8 cellular contexts compared by ENCODE assay signal in genomic region chr6:2760882-2761842, GRCh38. TPM values are rescaled to one million over a fixed set of nuclear protein-coding genes. Genes with fewer than 3 reads are reported as not detected.
DNase-seq lines count a peak whose midpoint lies in the region; ATAC-seq and TF ChIP-seq lines count a peak whose summit lies in the region.

No MANE protein-coding gene starts in this region.

- no peak for TF ChIP-seq POLR2A in IMR-90 (IDR thresholded peaks at IDR 0.05; ENCODE audit: low read depth, low read length)

- H3K23ac ChIP-seq in IMR-90 (ENCODE audit: low read depth, low read length): no peak overlapping the region; the same call in 1 of the 2 replicates

- intact Hi-C loops in CD4-positive, alpha-beta T cell (cut with DNase I, micrococcal nuclease): loop anchor here (1.0 to 10.0 kb wide), 8 partner anchors 23 to 1254 kb away; partner anchors contain the start of genes GMDS (in 1 of the 2), PSMG4 (in 1 of the 2), RIPK1 (in 1 of the 2) and SLC22A23 (in 1 of the 2)
- intact Hi-C loops in IMR-90 (cut with micrococcal nuclease): loop anchor here (10.0 kb wide), 1 partner anchor 224 kb away; no protein-coding TSS in a partner anchor

- no peak overlapping the region; the same call in 1 of the 2 replicates for H4K5ac ChIP-seq in IMR-90 (ENCODE audit: low read depth, low read length)

- H4K8ac ChIP-seq in IMR-90 (ENCODE audit: low read depth in 2 of 2, low read length in 2 of 2): no peak overlapping the region

- in situ Hi-C loops in IMR-90 (cut with MboI; ENCODE audit: low sequenced_read_pairs): no loop called here

- peak overlapping the region; percentile 55; the same call in 1 of the 2 replicates for H2BK20ac ChIP-seq in IMR-90 (ENCODE audit: low read depth, low read length)

- H3K9me3 ChIP-seq in CD4-positive, alpha-beta T cell (ENCODE audit: control insufficient read depth, low read length): no peaks in the 10 kb centered on the region
- H3K9me3 ChIP-seq in IMR-90 (ENCODE audit: control insufficient read depth, insufficient read depth, low read length) (no peaks in the 10 kb centered on the region), liver (ENCODE audit: control insufficient read depth in 4 of 4, low read length in 3 of 4) (no peaks in the 10 kb centered on the region)

- H3K36me3 ChIP-seq in IMR-90 (ENCODE audit: control insufficient read depth, insufficient read depth, low read length) (no peaks in the 10 kb centered on the region), liver (ENCODE audit: control insufficient read depth in 4 of 4, insufficient read depth in 3 of 4, low read depth in 1 of 4, low read length in 3 of 4) (no peaks in the 10 kb centered on the region)

- H4K91ac ChIP-seq in IMR-90 (ENCODE audit: insufficient read depth, low read depth, low read length): no peak overlapping the region

- peak overlapping the region; percentile 30; the same call in 1 of the 2 replicates for H3K18ac ChIP-seq in IMR-90 (ENCODE audit: low read depth, low read length)

- CTCF ChIA-PET in CD4-positive, alpha-beta T cell (lab: Charles Lee): interaction anchor here (0.7 to 6.4 kb wide), 3 partner anchors 11 to 23 kb away, joined by 3 to 26 read pairs (median 6); partner anchors contain the start of gene MYLK4
- CTCF ChIA-PET in IMR-90 (lab: Yijun Ruan, JAX): interaction anchor here (1.1 kb wide), 1 partner anchor 30 kb away, joined by 3 read pairs; no protein-coding TSS in a partner anchor

- H3K4me1 Mint-ChIP-seq in CD4-positive, alpha-beta T cell (ENCODE audit: low read depth): peaks cover 23% of the 10 kb centered on the region
- peaks cover 19% of the 10 kb centered on the region for H3K4me1 Mint-ChIP-seq in activated naive CD8-positive, alpha-beta T cell treated with anti-CD3 and anti-CD28 coated beads for 36 hours

- H3K4me2 ChIP-seq in IMR-90 (ENCODE audit: low read depth, low read length): no peak overlapping the region

- no peak overlapping the region for H2AK9ac ChIP-seq in IMR-90 (replicated peaks; ENCODE audit: low read depth, low read length, poor library complexity)

- no peaks in the 10 kb centered on the region for H3K27me3 ChIP-seq in CD4-positive, alpha-beta T cell (ENCODE audit: control insufficient read depth, insufficient read depth, low read length)
- no peaks in the 10 kb centered on the region for H3K27me3 ChIP-seq in IMR-90 (ENCODE audit: control insufficient read depth, insufficient read depth, low read length)
- H3K27me3 ChIP-seq in liver (ENCODE audit: control insufficient read depth in 4 of 4, insufficient read depth in 4 of 4, low read length in 3 of 4): no peaks in the 10 kb centered on the region

- H3K27me3 Mint-ChIP-seq in CD4-positive, alpha-beta T cell: peaks cover 6% of the 10 kb centered on the region
- H3K27me3 Mint-ChIP-seq in activated naive CD8-positive, alpha-beta T cell treated with anti-CD3 and anti-CD28 coated beads for 36 hours: no peaks in the 10 kb centered on the region

- no CpG with 5 or more reads among the region's 8 CpGs for WGBS in IMR-90 (ENCODE audit: extremely low coverage in 2 of 2, insufficient read length in 1 of 2), 2 experiments
- 71% methylated on average over 8 of the region's 8 CpGs for WGBS in liver

- TF ChIP-seq RAD21 in IMR-90 (IDR thresholded peaks at IDR 0.05; ENCODE audit: low read length) (no peak), liver (IDR thresholded peaks at IDR 0.05) (peak in 1 of 2 donors; percentile 13)

- H3K4me3 ChIP-seq in IMR-90 (ENCODE audit: insufficient read depth, low read depth, low read length) (no peak overlapping the region), liver (ENCODE audit: low read depth in 1 of 3, low read length in 3 of 3) (no peak overlapping the region)

- ATAC-seq in CD4-positive, alpha-beta T cell (ENCODE audit: poor library complexity): no peak
- ATAC-seq in IMR-90 (ENCODE audit: low read depth) (no peak), GM21619 (IDR thresholded peaks at IDR 0.05; ENCODE audit: unreplicated experiment) (no peak)

- BruUV-seq in IMR-90 (replicated peaks; lab: Mats Ljungman, UMichigan): no TSS peak

- peaks cover 10% of the 10 kb centered on the region for H3K36me3 Mint-ChIP-seq in CD4-positive, alpha-beta T cell (ENCODE audit: low read depth)
- H3K36me3 Mint-ChIP-seq in activated naive CD8-positive, alpha-beta T cell treated with anti-CD3 and anti-CD28 coated beads for 36 hours: no peaks in the 10 kb centered on the region

- no peak for DNase-seq in CD4-positive, alpha-beta T cell
- DNase-seq in IMR-90: no peak
- DNase-seq in activated naive CD8-positive, alpha-beta T cell treated with anti-CD3 and anti-CD28 coated beads for 36 hours: no peak
- DNase-seq in NCI-H2081 (lab: John Stamatoyannopoulos, UW): no peak
- no peak for DNase-seq in dedifferentiated amniotic fluid mesenchymal stem cell (ENCODE audit: extremely low spot score)
- no peak for DNase-seq in AG08395 (ENCODE audit: low spot score)

- peaks cover 10% of the 10 kb centered on the region for H3K4me1 ChIP-seq in IMR-90 (ENCODE audit: control insufficient read depth, insufficient read depth, low read length)
- peaks cover 0 to 7% (median 4%) of the 10 kb centered on the region in 4 donors for H3K4me1 ChIP-seq in liver (ENCODE audit: control insufficient read depth in 4 of 4, insufficient read depth in 4 of 4, low read length in 3 of 4)

- H2BK5ac ChIP-seq in IMR-90 (ENCODE audit: low read depth, low read length, poor library complexity, severe bottlenecking): peak overlapping the region; percentile 48

- TF ChIP-seq CTCF in CD4-positive, alpha-beta T cell (IDR thresholded peaks at IDR 0.05): peak; percentile 76
- TF ChIP-seq CTCF in IMR-90 (conservative IDR thresholded peaks at IDR 0.05; ENCODE audit: low read depth, low read length): 0 out of 2 replicates have a peak, but pooled peaks have one; percentile 22
- peak; percentile 46 for TF ChIP-seq CTCF in liver (IDR thresholded peaks at IDR 0.05; ENCODE audit: low read depth, low read length, missing input control)

- H4K20me1 ChIP-seq in IMR-90 (ENCODE audit: insufficient read depth, low read length): peaks cover under 1% of the 10 kb centered on the region; the same call in 1 of the 2 replicates

- H3K56ac ChIP-seq in IMR-90 (ENCODE audit: extremely low read depth, insufficient read depth, low read length): no peak overlapping the region

- peak overlapping the region; percentile 49; the same call in 1 of the 2 replicates for H2AK5ac ChIP-seq in IMR-90 (ENCODE audit: low read depth, low read length)

- no peak overlapping the region for H3K4ac ChIP-seq in IMR-90 (ENCODE audit: low read depth, low read length)

- H2BK120ac ChIP-seq in IMR-90 (ENCODE audit: low read depth, low read length): 0 out of 2 replicates have a peak overlapping the region, but pooled peaks have one; percentile 8

- H2AFZ ChIP-seq in IMR-90 (replicated peaks; ENCODE audit: low read length, poor library complexity): no peak overlapping the region

- H3K79me1 ChIP-seq in IMR-90 (ENCODE audit: low read depth in 1 of 2, low read length in 2 of 2): 0 out of 4 replicates have a peak, but pooled peaks cover 0 to 7% of the 10 kb centered on the region in 2 experiments

- H3K9me3 Mint-ChIP-seq in CD4-positive, alpha-beta T cell: no peaks in the 10 kb centered on the region
- no peaks in the 10 kb centered on the region for H3K9me3 Mint-ChIP-seq in activated naive CD8-positive, alpha-beta T cell treated with anti-CD3 and anti-CD28 coated beads for 36 hours

- peak overlapping the region; percentile 65 for H3K4me3 Mint-ChIP-seq in CD4-positive, alpha-beta T cell
- H3K4me3 Mint-ChIP-seq in activated naive CD8-positive, alpha-beta T cell treated with anti-CD3 and anti-CD28 coated beads for 36 hours: peak overlapping the region; percentile 76

- peak overlapping the region; percentile 30; the same call in 1 of the 3 replicates for H2BK15ac ChIP-seq in IMR-90 (ENCODE audit: low read depth, low read length)

- H3K27ac ChIP-seq in CD4-positive, alpha-beta T cell (ENCODE audit: low read depth, low read length): no peak overlapping the region
- H3K27ac ChIP-seq in IMR-90 (ENCODE audit: insufficient read depth, low read length) (no peak overlapping the region), liver (ENCODE audit: low read depth in 1 of 2, low read length in 2 of 2) (no peak overlapping the region)

- H3K14ac ChIP-seq in IMR-90 (replicated peaks; ENCODE audit: low read depth, low read length): peak overlapping the region; percentile 61; the same call in 1 of the 2 replicates

- H3K9ac ChIP-seq in IMR-90 (ENCODE audit: low read depth, low read length) (no peak overlapping the region), liver (ENCODE audit: low read depth in 1 of 2, low read length in 2 of 2) (no peak overlapping the region)

- H3K9me1 ChIP-seq in IMR-90 (ENCODE audit: insufficient read depth, low read length): peaks cover 3% of the 10 kb centered on the region

- POLR2A ChIA-PET in CD4-positive, alpha-beta T cell (lab: Charles Lee): interaction anchor here (1.0 kb wide), 1 partner anchor 10 kb away, joined by 3 read pairs; the partner anchor contains the start of gene MYLK4
- POLR2A ChIA-PET in IMR-90 (lab: Charles Lee; ENCODE audit: unreplicated experiment): no interaction called here

- dilution Hi-C loops in IMR-90 (cut with HindIII; ENCODE audit: low sequenced_read_pairs, unreplicated experiment): no loop called here

- peak overlapping the region; percentile 28 for H3K27ac Mint-ChIP-seq in CD4-positive, alpha-beta T cell
- H3K27ac Mint-ChIP-seq in activated naive CD8-positive, alpha-beta T cell treated with anti-CD3 and anti-CD28 coated beads for 36 hours: peak overlapping the region; percentile 69

TF ChIP-seq in IMR-90, 13 proteins besides CTCF, POLR2A, EP300 and RAD21 (continues in another document):
- TF ChIP-seq NFE2L2 (IDR thresholded peaks at IDR 0.05; ENCODE audit: low read depth, low read length) (no peak), RFX5 (IDR thresholded peaks at IDR 0.05; ENCODE audit: low read depth, low read length) (no peak)

RNA-seq across cellular contexts. Expression of gene WRNIP1, which starts 4.0 kb away (rescaled TPM):
- total RNA-seq in CD4-positive, alpha-beta T cell: 10 to 100 TPM; 22.4 to 25.2 TPM
- 37.2 and 47.1 TPM in 2 replicates for total RNA-seq in IMR-90 (2012; rRNA removed)
- 42.6 and 43.7 TPM in 2 replicates for polyA plus RNA-seq in IMR-90 (2012; rRNA removed)
- 45.5 and 55.1 TPM in 2 replicates for polyA plus RNA-seq in IMR-90 (2012; cell fraction: cytosol; rRNA removed)
- polyA plus RNA-seq in IMR-90 (2012; cell fraction: nucleus; rRNA removed; ENCODE audit: low replicate concordance): 42.3 and 49.2 TPM in 2 replicates
- total RNA-seq in activated naive CD8-positive, alpha-beta T cell treated with anti-CD3 and anti-CD28 coated beads for 36 hours: 10 to 100 TPM; 47.6 to 47.8 TPM
- 10 to 100 TPM; 27.8 to 32.7 TPM for total RNA-seq in liver
- 10 to 100 TPM in 1 of 2 donors, 1 to 10 TPM in 1; 10.0 to 20.0 TPM for polyA plus RNA-seq in liver

RNA-seq across cellular contexts. Expression of gene MYLK4, which starts 10.4 kb away (rescaled TPM):
- 1 to 10 TPM; 1.6 to 2.0 TPM for total RNA-seq in CD4-positive, alpha-beta T cell
- total RNA-seq in IMR-90 (2012; rRNA removed) (under 0.01 TPM in 2 replicates), liver (under 1 TPM; 0.59 to 0.65 TPM)
- polyA plus RNA-seq in IMR-90 (2012; rRNA removed) (0.07 TPM in 2 replicates), liver (under 1 TPM; 0.07 to 0.18 TPM)
- polyA plus RNA-seq in IMR-90 (2012; cell fraction: cytosol; rRNA removed): 0.02 and 0.03 TPM in 2 replicates
- polyA plus RNA-seq in IMR-90 (2012; cell fraction: nucleus; rRNA removed; ENCODE audit: low replicate concordance): 0.05 and 0.42 TPM in 2 replicates
- total RNA-seq in activated naive CD8-positive, alpha-beta T cell treated with anti-CD3 and anti-CD28 coated beads for 36 hours: under 1 TPM; 0.10 to 0.21 TPM

Comparison
In these comparisons a context has a peak if more than half of its experiments do, and no peak if none do; other contexts are left out.
1. CTCF ChIP-seq: peak in every context shown above with its lines; median percentile 76 in CD4-positive, alpha-beta T cell; 46 in liver; 22 in IMR-90.